31 cellular contexts compared by ENCODE assay signal in genomic region chr6:12543953-12544352, GRCh38.
DNase-seq lines count a peak whose midpoint lies in the region; ATAC-seq and TF ChIP-seq lines count a peak whose summit lies in the region.
"Had no signal": no experiment of that assay in that cellular context is flagged by ENCODE, and none has a peak within 500 bp of the region (broad histone marks: within the 10 kb centered on the region; RNA-seq: fewer than 3 reads in every experiment).

No MANE protein-coding gene starts in this region.

- H3K36me3 Mint-ChIP-seq in progenitor cell of endocrine pancreas (ENCODE audit: insufficient read depth) = peaks cover 3% of the 10 kb centered on the region
- H3K36me3 Mint-ChIP-seq in naive thymus-derived CD8-positive, alpha-beta T cell = no peaks in the 10 kb centered on the region
- H3K36me3 Mint-ChIP-seq: naive thymus-derived CD4-positive, alpha-beta T cell had no signal

- peak overlapping the region; percentile 85 for H3K27ac Mint-ChIP-seq in progenitor cell of endocrine pancreas
- H3K27ac Mint-ChIP-seq in naive thymus-derived CD8-positive, alpha-beta T cell = no peak overlapping the region
- H3K27ac Mint-ChIP-seq: activated B cell treated with CpG ODN at 0.5 μM for 24 hours; activated naive CD4-positive, alpha-beta T cell treated with anti-CD3 and anti-CD28 coated beads for 36 hours; HFFc6; naive thymus-derived CD4-positive, alpha-beta T cell had no signal

- H3K9me3 Mint-ChIP-seq in progenitor cell of endocrine pancreas (ENCODE audit: low read depth) = peaks cover 9% of the 10 kb centered on the region
- H3K9me3 Mint-ChIP-seq in naive thymus-derived CD8-positive, alpha-beta T cell = peaks cover 0 to 11% (median 3%) of the 10 kb centered on the region in 9 donors
- H3K9me3 Mint-ChIP-seq: activated B cell treated with CpG ODN at 0.5 μM for 24 hours, HFFc6 had no signal

- H2AFZ ChIP-seq in OCI-LY1 (ENCODE audit: low read length) = peak overlapping the region; percentile 79; the same call in 1 of the 2 replicates
- no peak overlapping the region for H2AFZ ChIP-seq in SK-N-SH (ENCODE audit: low read depth)

- no peaks in the 10 kb centered on the region; the same call in 1 of the 2 replicates for H3K36me3 ChIP-seq in OCI-LY1 (ENCODE audit: insufficient read depth, low read length)
- H3K36me3 ChIP-seq in SK-N-SH (replicated peaks in 1 of 2; ENCODE audit: control insufficient read depth in 1 of 2, insufficient read depth in 2 of 2, low read length in 1 of 2) = no peaks in the 10 kb centered on the region
- H3K36me3 ChIP-seq: colonic mucosa, heart left ventricle, tibial nerve had no signal

- H3K27ac ChIP-seq in OCI-LY1 (ENCODE audit: low read depth, low read length, poor library complexity, severe bottlenecking) (no peak overlapping the region), SK-N-SH (ENCODE audit: low read depth in 2 of 2, low read length in 1 of 2) (no peak overlapping the region)
- H3K27ac ChIP-seq: colonic mucosa, heart left ventricle, skin epidermis, tibial nerve had no signal

- no peak overlapping the region for H3K4me3 ChIP-seq in GM12865 (ENCODE audit: low read depth, low read length)
- H3K4me3 ChIP-seq in OCI-LY1 (ENCODE audit: low read depth, low read length, poor library complexity, severe bottlenecking) = no peak overlapping the region
- H3K4me3 ChIP-seq in SK-N-SH (ENCODE audit: low read depth in 2 of 2, low read length in 1 of 2) = no peak overlapping the region
- H3K4me3 ChIP-seq: colonic mucosa, heart left ventricle, skin epidermis, tibial nerve had no signal

- CTCF ChIA-PET in SK-N-SH (lab: Yijun Ruan, JAX) = interaction anchor here (0.8 kb wide), 1 partner anchor 15 kb away, joined by 3 read pairs; no protein-coding TSS in a partner anchor

- WGBS in SK-N-SH (ENCODE audit: low lambda C conversion rate) = 94% methylated on average over 5 of the region's 5 CpGs

- H3K9me2 ChIP-seq in OCI-LY1 (ENCODE audit: low read depth, low read length) (no peaks in the 10 kb centered on the region), SK-N-SH (no peaks in the 10 kb centered on the region)

- DNase-seq in GM12865 (ENCODE audit: low read depth) = peak; percentile 79
- peak; percentile 38 for DNase-seq in glomerular visceral epithelial cell (ENCODE audit: extremely low spot score)
- no peak for DNase-seq in progenitor cell of endocrine pancreas (ENCODE audit: low spot score, unreplicated experiment)
- DNase-seq in naive thymus-derived CD8-positive, alpha-beta T cell = no peak
- no peak for DNase-seq in SK-N-SH
- DNase-seq: activated B cell treated with CpG ODN at 0.5 μM for 24 hours; activated naive CD4-positive, alpha-beta T cell treated with anti-CD3 and anti-CD28 coated beads for 36 hours; amygdala; colonic mucosa; DMS79; effector memory CD4-positive, alpha-beta T cell; foreskin fibroblast; GDM1; GOT3; heart left ventricle; HFFc6; naive thymus-derived CD4-positive, alpha-beta T cell; NCI-H1092; NCI-H187; NCI-H2171 treated with DMSO at 0.1 percent for 48 hours; NCI-H510A treated with DMSO at 0.1 percent for 48 hours; NK-92 treated with Interleukin-12 subunit alpha and Interleukin-12 subunit beta, amount 100 ng/mL, for 24 hours; retina; SHP77 treated with DMSO at 0.1 percent for 48 hours; stimulated activated CD8-positive, alpha-beta memory T cell treated with anti-CD3 and anti-CD28 coated beads, Interleukin-4, amount 100 ng/mL, for 48 hours; T-helper 9 cell had no signal

- H3K4me2 ChIP-seq in OCI-LY1 (ENCODE audit: low read length) (no peak overlapping the region), SK-N-SH (no peak overlapping the region)

- POLR2A ChIA-PET in naive thymus-derived CD8-positive, alpha-beta T cell (lab: Charles Lee) = no interaction called here
- POLR2A ChIA-PET in SK-N-SH (lab: Yijun Ruan, JAX) = no interaction called here

- H3K9me3 ChIP-seq in OCI-LY1 (ENCODE audit: low read length) = no peaks in the 10 kb centered on the region
- no peaks in the 10 kb centered on the region for H3K9me3 ChIP-seq in SK-N-SH
- H3K9me3 ChIP-seq: colonic mucosa, tibial nerve had no signal

- peaks cover 7% of the 10 kb centered on the region for H3K4me1 ChIP-seq in OCI-LY1 (ENCODE audit: insufficient read depth, low read length, severe bottlenecking)
- peaks cover 0 to 6% of the 10 kb centered on the region in 2 experiments; a peak in 1 of 4 replicates for H3K4me1 ChIP-seq in SK-N-SH (ENCODE audit: control insufficient read depth in 1 of 2, insufficient read depth in 2 of 2, low read depth in 1 of 2, low read length in 1 of 2)

- H3K9ac ChIP-seq in OCI-LY1 (ENCODE audit: low read length) (no peak overlapping the region), SK-N-SH (no peak overlapping the region)

- H3K4me3 Mint-ChIP-seq in progenitor cell of endocrine pancreas (ENCODE audit: low read depth) = peak overlapping the region; percentile 1
- no peak overlapping the region for H3K4me3 Mint-ChIP-seq in naive thymus-derived CD8-positive, alpha-beta T cell
- H3K4me3 Mint-ChIP-seq: activated B cell treated with CpG ODN at 0.5 μM for 24 hours; activated naive CD4-positive, alpha-beta T cell treated with anti-CD3 and anti-CD28 coated beads for 36 hours; HFFc6; naive thymus-derived CD4-positive, alpha-beta T cell had no signal

- no peaks in the 10 kb centered on the region for H3K27me3 ChIP-seq in OCI-LY1 (ENCODE audit: insufficient read depth, low read length)
- no peaks in the 10 kb centered on the region for H3K27me3 ChIP-seq in SK-N-SH (ENCODE audit: insufficient read depth)
- H3K27me3 ChIP-seq: colonic mucosa, heart left ventricle, tibial nerve had no signal

- H3K79me2 ChIP-seq in OCI-LY1 (ENCODE audit: insufficient read depth, low read length) (no peaks in the 10 kb centered on the region), SK-N-SH (ENCODE audit: insufficient read depth) (no peaks in the 10 kb centered on the region)

- ATAC-seq in naive thymus-derived CD8-positive, alpha-beta T cell = no peak
- ATAC-seq in GM21723 (IDR thresholded peaks at IDR 0.05; ENCODE audit: unreplicated experiment) = no peak
- ATAC-seq: esophagus mucosa; heart left ventricle; naive thymus-derived CD4-positive, alpha-beta T cell had no signal

- H3K27me3 Mint-ChIP-seq in progenitor cell of endocrine pancreas = no peaks in the 10 kb centered on the region
- peaks cover 5 to 31% (median 14%) of the 10 kb centered on the region in 5 donors for H3K27me3 Mint-ChIP-seq in naive thymus-derived CD8-positive, alpha-beta T cell

- TF ChIP-seq CTCF in GM12865 (IDR thresholded peaks at IDR 0.05; ENCODE audit: insufficient read depth, low read depth, low read length, missing control alignments) = no peak
- no peak for TF ChIP-seq CTCF in OCI-LY1 (IDR thresholded peaks at IDR 0.05; ENCODE audit: low read length)
- no peak for TF ChIP-seq CTCF in progenitor cell of endocrine pancreas (IDR thresholded peaks at IDR 0.05; ENCODE audit: unreplicated experiment)
- TF ChIP-seq CTCF in SK-N-SH (IDR thresholded peaks at IDR 0.05) = no peak

- no peaks in the 10 kb centered on the region for H3F3A ChIP-seq in OCI-LY1 (ENCODE audit: insufficient read depth, low read length)
- peaks cover 4% of the 10 kb centered on the region for H3F3A ChIP-seq in SK-N-SH (replicated peaks; ENCODE audit: insufficient read depth)

- peaks cover 20% of the 10 kb centered on the region for H3K4me1 Mint-ChIP-seq in progenitor cell of endocrine pancreas (ENCODE audit: low read depth)
- no peaks in the 10 kb centered on the region for H3K4me1 Mint-ChIP-seq in naive thymus-derived CD8-positive, alpha-beta T cell
- H3K4me1 Mint-ChIP-seq: activated B cell treated with CpG ODN at 0.5 μM for 24 hours; naive thymus-derived CD4-positive, alpha-beta T cell had no signal

- no peak for TF ChIP-seq EP300 in SK-N-SH (IDR thresholded peaks at IDR 0.05; ENCODE audit: borderline replicate concordance in 1 of 2, low read depth in 1 of 2, low read length in 1 of 2)

- no peak for TF ChIP-seq RAD21 in SK-N-SH (IDR thresholded peaks at IDR 0.05; ENCODE audit: low read length)

- no peaks in the 10 kb centered on the region for H4K20me1 ChIP-seq in OCI-LY1 (ENCODE audit: insufficient read depth, low read length)
- no peaks in the 10 kb centered on the region for H4K20me1 ChIP-seq in SK-N-SH (ENCODE audit: insufficient read depth)

TF ChIP-seq in SK-N-SH, 30 proteins besides CTCF, POLR2A, EP300 and RAD21 (continues in another document):
- TF ChIP-seq FOSL2 (IDR thresholded peaks at IDR 0.05; ENCODE audit: borderline replicate concordance, low read depth) (no peak), PBX3 (IDR thresholded peaks at IDR 0.05) (no peak), IRF3 (IDR thresholded peaks at IDR 0.05; ENCODE audit: low read depth, low read length) (no peak), TAF1 (IDR thresholded peaks at IDR 0.05; ENCODE audit: borderline replicate concordance, low read depth, low read length) (no peak), NFIC (IDR thresholded peaks at IDR 0.05; ENCODE audit: borderline replicate concordance) (no peak), GATA2 (CRISPR knock-in tag; IDR thresholded peaks at IDR 0.05) (no peak), USF2 (IDR thresholded peaks at IDR 0.05; ENCODE audit: borderline replicate concordance, low read depth, low read length) (no peak), GABPA (IDR thresholded peaks at IDR 0.05; ENCODE audit: low read depth) (no peak)

Comparison
In these comparisons a context has a peak if more than half of its experiments do, and no peak if none do; other contexts are left out.
1. DNase-seq: peak in GM12865 (single experiment) and glomerular visceral epithelial cell (single experiment); none in progenitor cell of endocrine pancreas (single experiment), naive thymus-derived CD8-positive, alpha-beta T cell (0 of 10) and SK-N-SH (single experiment).